ENCODE assay signal across 19 cellular contexts in the genomic region with DNA sequence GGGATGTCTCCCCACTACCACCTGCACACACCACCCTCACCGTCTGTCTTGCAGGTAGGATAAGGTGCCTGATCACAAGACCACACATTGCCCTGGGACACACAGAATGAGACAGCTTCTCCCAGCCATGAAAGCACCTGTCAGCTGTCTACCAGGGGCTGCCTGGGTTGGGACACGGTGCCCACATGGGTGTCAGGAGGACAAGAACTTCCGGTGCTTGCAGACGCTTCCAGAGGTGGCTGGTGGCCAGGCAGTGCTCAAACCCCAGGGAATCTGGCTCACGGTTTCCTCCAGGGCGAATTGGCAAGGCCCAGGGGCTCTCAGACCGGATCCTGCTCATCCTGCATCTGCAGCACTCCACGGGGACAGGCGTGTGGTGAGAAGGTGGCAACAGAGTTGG.
DNase-seq lines count a peak whose midpoint lies in the region; ATAC-seq and TF ChIP-seq lines count a peak whose summit lies in the region.
"Had no signal": no experiment of that assay in that cellular context is flagged by ENCODE, and none has a peak within 500 bp of the region (broad histone marks: within the 10 kb centered on the region; RNA-seq: fewer than 3 reads in every experiment).

No MANE protein-coding gene starts in this region.

- H3K4me1 ChIP-seq in neuronal stem cell (ENCODE audit: control insufficient read depth in 2 of 2, insufficient read depth in 1 of 2, low read depth in 1 of 2, low read length in 2 of 2) = peaks cover 0 to 7% of the 10 kb centered on the region in 2 donors
- no peaks in the 10 kb centered on the region for H3K4me1 ChIP-seq in PC-3 (ENCODE audit: insufficient read depth, low read length)

- H4K91ac ChIP-seq in neuronal stem cell (ENCODE audit: low read depth, low read length, poor library complexity) = no peak overlapping the region

- POLR2A ChIA-PET in PC-3 (lab: Charles Lee; ENCODE audit: unreplicated experiment) = no interaction called here

- no peaks in the 10 kb centered on the region for H3K79me2 ChIP-seq in PC-3 (ENCODE audit: low read length)

- no peak overlapping the region for H3K4me2 ChIP-seq in neuronal stem cell (ENCODE audit: insufficient read depth, low read length, poor library complexity, severe bottlenecking)
- no peak overlapping the region for H3K4me2 ChIP-seq in PC-3 (ENCODE audit: low read length)

- H3K36me3 ChIP-seq in neuronal stem cell (replicated peaks in 1 of 2; ENCODE audit: control insufficient read depth in 2 of 2, insufficient read depth in 2 of 2, low read length in 2 of 2) (no peaks in the 10 kb centered on the region), PC-3 (ENCODE audit: low read depth, low read length) (no peaks in the 10 kb centered on the region)
- H3K36me3 ChIP-seq: SJSA1 had no signal

- no peak overlapping the region for H2AFZ ChIP-seq in neuronal stem cell (ENCODE audit: low read length)
- H2AFZ ChIP-seq in PC-3 (ENCODE audit: low read length) = no peak overlapping the region

- H3K79me1 ChIP-seq in neuronal stem cell (ENCODE audit: low read depth, low read length) = peaks cover 5% of the 10 kb centered on the region

- H3K14ac ChIP-seq in neuronal stem cell (ENCODE audit: low read length) = no peak overlapping the region

- peak; percentile 21 for DNase-seq in NCI-H345 (lab: John Stamatoyannopoulos, UW)
- DNase-seq in NCI-H345 treated with DMSO at 0.1 percent for 48 hours (lab: John Stamatoyannopoulos, UW; ENCODE audit: unreplicated experiment) = no peak
- DNase-seq in DMS79 (lab: John Stamatoyannopoulos, UW) = peak; percentile 76
- peak; percentile 25 for DNase-seq in RPMI8226
- DNase-seq in neuronal stem cell (ENCODE audit: low spot score) = no peak
- DNase-seq in retina = no peak
- no peak for DNase-seq in PC-3
- DNase-seq: 8988T, DMS53, H7, Kasumi-1, NCI-H1417 treated with DMSO at 0.1 percent for 48 hours, NCI-H187 treated with DMSO at 0.1 percent for 48 hours, NCI-H2107, NCI-H446, NCI-H526, T-helper 1 cell had no signal

- H3K9ac ChIP-seq in neuronal stem cell (ENCODE audit: low read depth, low read length, poor library complexity) (no peak overlapping the region), PC-3 (ENCODE audit: low read length) (no peak overlapping the region)

- no peak overlapping the region for H3K4ac ChIP-seq in neuronal stem cell (ENCODE audit: low read length)

- H4K8ac ChIP-seq in neuronal stem cell (ENCODE audit: low read depth, low read length) = no peak overlapping the region

- no peak overlapping the region for H2BK15ac ChIP-seq in neuronal stem cell (ENCODE audit: low read length)

- H3K27me3 ChIP-seq in neuronal stem cell (ENCODE audit: control insufficient read depth in 3 of 3, insufficient read depth in 3 of 3, low read depth in 1 of 3, low read length in 3 of 3) (peaks cover 0 to 67% (median 2%) of the 10 kb centered on the region in 3 experiments), PC-3 (ENCODE audit: low read length) (peaks cover 98% of the 10 kb centered on the region)
- H3K27me3 ChIP-seq: SJSA1 had no signal

- no TSS peak for BruUV-seq in PC-3 (replicated peaks; lab: Mats Ljungman, UMichigan)

- ATAC-seq in PC-3 = no peak

- H3K9me3 ChIP-seq in neuronal stem cell (replicated peaks in 1 of 2; ENCODE audit: control insufficient read depth in 2 of 2, insufficient read depth in 1 of 2, low read depth in 1 of 2, low read length in 2 of 2) (no peaks in the 10 kb centered on the region), PC-3 (ENCODE audit: low read length) (no peaks in the 10 kb centered on the region)
- H3K9me3 ChIP-seq: SJSA1 had no signal

- H3K27ac ChIP-seq in neuronal stem cell (replicated peaks; ENCODE audit: low read length) = no peak overlapping the region
- H3K27ac ChIP-seq in PC-3 (ENCODE audit: low read length) = no peak overlapping the region
- H3K27ac ChIP-seq: C4-2B, SJSA1 had no signal

- peak overlapping the region; percentile 25 for H3K18ac ChIP-seq in neuronal stem cell (ENCODE audit: low read length)

- no peaks in the 10 kb centered on the region for H3K9me2 ChIP-seq in PC-3 (replicated peaks; ENCODE audit: low read length)

- H3K23ac ChIP-seq in neuronal stem cell (ENCODE audit: low read depth, low read length, poor library complexity) = no peak overlapping the region

- H2AK5ac ChIP-seq in neuronal stem cell (ENCODE audit: low read depth, low read length) = no peak overlapping the region

- no CpG with 5 or more reads among the region's 9 CpGs for WGBS in neuronal stem cell (ENCODE audit: extremely low coverage in 2 of 2, insufficient read length in 2 of 2, insufficient replicate concordance in 1 of 2), 2 donors

- no peak overlapping the region for H3K4me3 ChIP-seq in neuronal stem cell (ENCODE audit: low read length in 2 of 2)
- H3K4me3 ChIP-seq in PC-3 (ENCODE audit: low read length) = no peak overlapping the region
- H3K4me3 ChIP-seq: SJSA1 had no signal

- no peak overlapping the region for H2BK12ac ChIP-seq in neuronal stem cell (ENCODE audit: low read length)

- H3F3A ChIP-seq in PC-3 (ENCODE audit: low read length, unreplicated experiment) = no peaks in the 10 kb centered on the region

- TF ChIP-seq CTCF in PC-3 (conservative IDR thresholded peaks at IDR 0.05; ENCODE audit: low read depth, low read length) = no peak

- no peak overlapping the region for H2BK120ac ChIP-seq in neuronal stem cell (ENCODE audit: low read depth, low read length)

- intact Hi-C loops in PC-3 (cut with micrococcal nuclease) = no loop called here

- H2BK5ac ChIP-seq in neuronal stem cell (ENCODE audit: low read length) = no peak overlapping the region

- no peaks in the 10 kb centered on the region for H4K20me1 ChIP-seq in PC-3 (ENCODE audit: low read length)

- CTCF ChIA-PET in PC-3 (lab: Charles Lee) = no interaction called here

Comparison
In these comparisons a context has a peak if more than half of its experiments do, and no peak if none do; other contexts are left out.
1. DNase-seq: peak in NCI-H345 (single experiment), DMS79 (single experiment) and RPMI8226 (single experiment); none in NCI-H345 treated with DMSO at 0.1 percent for 48 hours (single experiment), neuronal stem cell (single experiment), retina (single experiment) and PC-3 (single experiment).